In genomic region chr9:33587799-33588198, GRCh38 we compare ENCODE assay signal across 2 cellular contexts.
DNase-seq lines count a peak whose midpoint lies in the region; TF ChIP-seq lines count a peak whose summit lies in the region.
"Not testable (repeated sequence)": the region's sequence is repeated elsewhere in the genome, so short reads cannot be mapped to it uniquely, and the experiment has no call there.

No MANE protein-coding gene starts in this region.

- POLR2A ChIA-PET in HEK293 (lab: Yijun Ruan, JAX): not testable (repeated sequence)

- H3K27me3 ChIP-seq in esophagus muscularis mucosa: not testable (repeated sequence)

- not testable (repeated sequence) for TF ChIP-seq POLR2A in esophagus muscularis mucosa (IDR thresholded peaks at IDR 0.05; ENCODE audit: low read depth)

- TF ChIP-seq CTCF in HEK293 (tag by site-specific recombination; IDR thresholded peaks at IDR 0.05); esophagus muscularis mucosa (IDR thresholded peaks at IDR 0.05): not testable (repeated sequence)

- not testable (repeated sequence) for H3K9me3 ChIP-seq in HEK293 (ENCODE audit: control insufficient read depth, insufficient read depth, low read depth, low read length); esophagus muscularis mucosa

- not testable (repeated sequence) for TF ChIP-seq EP300 in esophagus muscularis mucosa (IDR thresholded peaks at IDR 0.05)

- peak; percentile 47 for DNase-seq in esophagus muscularis mucosa (ENCODE audit: extremely low spot score)

- not testable (repeated sequence) for H3K27ac ChIP-seq in HEK293 (ENCODE audit: extremely low read depth, low read depth, low read length); esophagus muscularis mucosa (replicated peaks in 1 of 4)

- no CpG with 5 or more reads among the region's 2 CpGs for WGBS in esophagus muscularis mucosa

- not testable (repeated sequence) for H3K4me3 ChIP-seq in HEK293 (ENCODE audit: low read depth, low read length); esophagus muscularis mucosa

- intact Hi-C loops in esophagus muscularis mucosa (cut with DNase I): not testable (repeated sequence)

- CTCF ChIA-PET in HEK293 (lab: Yijun Ruan, JAX): not testable (repeated sequence)

- not testable (repeated sequence) for H3K36me3 ChIP-seq in HEK293 (ENCODE audit: control insufficient read depth in 2 of 2, insufficient read depth in 1 of 2, low read length in 2 of 2); esophagus muscularis mucosa

- not testable (repeated sequence) for H3K4me1 ChIP-seq in HEK293 (ENCODE audit: control insufficient read depth, insufficient read depth, low read length); esophagus muscularis mucosa

TF ChIP-seq in HEK293, 187 proteins besides CTCF, POLR2A, EP300 and RAD21:
- TF ChIP-seq ZFHX2 (tag by site-specific recombination; conservative IDR thresholded peaks at IDR 0.05) (peak; percentile 67), EGR2 (tag by site-specific recombination; IDR thresholded peaks at IDR 0.05; ENCODE audit: low read depth) (peak; percentile 58; the same call in 1 of the 2 replicates)
